ENCODE assay signal across 9 cellular contexts in the genomic region with DNA sequence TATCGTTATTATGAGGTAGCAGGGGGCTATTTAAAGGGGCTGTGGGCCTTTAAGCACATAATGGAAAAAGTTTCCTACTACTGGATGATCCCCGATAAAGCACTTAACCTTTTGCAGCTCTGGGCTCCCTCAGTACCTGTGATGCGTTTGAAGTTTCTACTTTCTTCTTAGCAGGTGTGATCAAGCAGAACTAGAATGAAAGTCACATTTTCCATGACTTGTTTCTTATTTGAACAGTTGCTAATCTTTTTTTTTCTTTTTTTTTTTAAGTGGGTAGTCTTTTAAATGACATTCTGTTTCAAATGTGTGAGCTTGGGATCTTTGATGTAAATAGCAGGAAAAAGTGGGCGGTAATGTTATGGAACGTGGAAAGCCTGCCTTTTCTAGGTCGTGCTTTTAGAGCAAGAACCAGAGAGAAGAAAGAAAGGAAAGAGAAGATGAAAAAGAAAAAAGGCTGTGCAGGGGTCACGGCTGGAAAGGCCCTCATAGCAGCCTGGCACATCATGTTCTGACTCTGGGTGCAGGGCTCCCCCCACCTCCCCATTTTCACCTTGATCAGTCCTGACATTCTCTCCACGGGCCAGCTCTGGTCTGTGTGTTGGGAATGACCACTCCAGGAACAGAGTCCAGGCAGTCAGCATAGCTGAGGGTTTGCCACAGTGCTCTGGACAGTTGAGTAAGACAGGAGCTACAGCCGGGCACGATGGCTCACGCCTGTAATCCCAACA.
DNase-seq lines count a peak whose midpoint lies in the region; ATAC-seq and TF ChIP-seq lines count a peak whose summit lies in the region.
"Had no signal": no experiment of that assay in that cellular context is flagged by ENCODE, and none has a peak within 500 bp of the region (broad histone marks: within the 10 kb centered on the region; RNA-seq: fewer than 3 reads in every experiment).

No MANE protein-coding gene starts in this region.

- H3K4me3 Mint-ChIP-seq in activated CD4-positive, alpha-beta memory T cell treated with anti-CD3 and anti-CD28 coated beads, Interleukin-2, amount 10 ng/mL, durations not matched to agents 7 days and 5 days, result peak overlapping the region; percentile 36
- H3K4me3 Mint-ChIP-seq in mesothelial cell of epicardium, result no peak overlapping the region

- peaks cover 13% of the 10 kb centered on the region for H3K4me1 ChIP-seq in mucosa of descending colon (ENCODE audit: low read depth)

- H3K4me1 Mint-ChIP-seq in activated CD4-positive, alpha-beta memory T cell treated with anti-CD3 and anti-CD28 coated beads, Interleukin-2, amount 10 ng/mL, durations not matched to agents 7 days and 5 days, result peaks cover 87% of the 10 kb centered on the region
- peaks cover 37% of the 10 kb centered on the region for H3K4me1 Mint-ChIP-seq in mesothelial cell of epicardium

- no peaks in the 10 kb centered on the region for H3K36me3 ChIP-seq in mucosa of descending colon (ENCODE audit: low read depth)

- TF ChIP-seq CTCF in mesothelial cell of epicardium (IDR thresholded peaks at IDR 0.05; ENCODE audit: unreplicated experiment) (no peak), mucosa of descending colon (IDR thresholded peaks at IDR 0.05) (no peak)

- POLR2A ChIA-PET in activated CD4-positive, alpha-beta memory T cell treated with anti-CD3 and anti-CD28 coated beads, Interleukin-2, amount 10 ng/mL, durations not matched to agents 7 days and 5 days (lab: Charles Lee), result interaction anchor here (0.8 to 9.6 kb wide), 19 partner anchors 8 to 259 kb away, joined by 3 to 89 read pairs (median 5); partner anchors contain the start of gene SOCS1

- H3K27ac Mint-ChIP-seq in activated CD4-positive, alpha-beta memory T cell treated with anti-CD3 and anti-CD28 coated beads, Interleukin-2, amount 10 ng/mL, durations not matched to agents 7 days and 5 days, result peak overlapping the region; percentile 93
- peak overlapping the region; percentile 30 for H3K27ac Mint-ChIP-seq in mesothelial cell of epicardium

- ATAC-seq in GM21526 (IDR thresholded peaks at IDR 0.05; ENCODE audit: low FRiP score, unreplicated experiment) (no peak), mucosa of descending colon (no peak)

- H3K36me3 Mint-ChIP-seq in activated CD4-positive, alpha-beta memory T cell treated with anti-CD3 and anti-CD28 coated beads, Interleukin-2, amount 10 ng/mL, durations not matched to agents 7 days and 5 days (ENCODE audit: low read depth), result peaks cover 41% of the 10 kb centered on the region
- H3K36me3 Mint-ChIP-seq in mesothelial cell of epicardium, result peaks cover 6% of the 10 kb centered on the region

- CTCF ChIA-PET in activated CD4-positive, alpha-beta memory T cell treated with anti-CD3 and anti-CD28 coated beads, Interleukin-2, amount 10 ng/mL, durations not matched to agents 7 days and 5 days (lab: Charles Lee), result interaction anchor here (0.6 to 4.3 kb wide), 21 partner anchors 11 to 733 kb away, joined by 3 to 21 read pairs (median 3); partner anchors contain the start of gene SOCS1

- DNase-seq in activated naive CD4-positive, alpha-beta T cell treated with Interleukin-2 at 50 U/mL for 16 hours, result peak; percentile 28
- no peak for DNase-seq in activated naive CD4-positive, alpha-beta T cell (lab: John Stamatoyannopoulos, UW)
- no peak for DNase-seq in activated CD4-positive, alpha-beta memory T cell treated with anti-CD3 and anti-CD28 coated beads, Interleukin-2, amount 10 ng/mL, durations not matched to agents 7 days and 5 days
- DNase-seq in mesothelial cell of epicardium (ENCODE audit: low spot score in 2 of 2, unreplicated experiment in 2 of 2) (no peak), DMS 273 treated with DMSO at 0.1 percent for 48 hours (lab: John Stamatoyannopoulos, UW) (no peak), NCI-H2029 (lab: John Stamatoyannopoulos, UW) (no peak), mucosa of descending colon (no peak)

- no peak overlapping the region for H3K4me3 ChIP-seq in mucosa of descending colon
- H3K4me3 ChIP-seq: tibial nerve had no signal

- intact Hi-C loops in mucosa of descending colon (cut with DNase I, micrococcal nuclease), result no loop called here

- no peaks in the 10 kb centered on the region for H3K27me3 Mint-ChIP-seq in activated CD4-positive, alpha-beta memory T cell treated with anti-CD3 and anti-CD28 coated beads, Interleukin-2, amount 10 ng/mL, durations not matched to agents 7 days and 5 days
- H3K27me3 Mint-ChIP-seq in mesothelial cell of epicardium (ENCODE audit: low read depth), result no peaks in the 10 kb centered on the region

- no peaks in the 10 kb centered on the region for H3K9me3 Mint-ChIP-seq in activated CD4-positive, alpha-beta memory T cell treated with anti-CD3 and anti-CD28 coated beads, Interleukin-2, amount 10 ng/mL, durations not matched to agents 7 days and 5 days
- H3K9me3 Mint-ChIP-seq in mesothelial cell of epicardium, result no peaks in the 10 kb centered on the region

- H3K9me3 ChIP-seq in mucosa of descending colon, result no peaks in the 10 kb centered on the region
- H3K9me3 ChIP-seq: tibial nerve had no signal
